In the genomic region with DNA sequence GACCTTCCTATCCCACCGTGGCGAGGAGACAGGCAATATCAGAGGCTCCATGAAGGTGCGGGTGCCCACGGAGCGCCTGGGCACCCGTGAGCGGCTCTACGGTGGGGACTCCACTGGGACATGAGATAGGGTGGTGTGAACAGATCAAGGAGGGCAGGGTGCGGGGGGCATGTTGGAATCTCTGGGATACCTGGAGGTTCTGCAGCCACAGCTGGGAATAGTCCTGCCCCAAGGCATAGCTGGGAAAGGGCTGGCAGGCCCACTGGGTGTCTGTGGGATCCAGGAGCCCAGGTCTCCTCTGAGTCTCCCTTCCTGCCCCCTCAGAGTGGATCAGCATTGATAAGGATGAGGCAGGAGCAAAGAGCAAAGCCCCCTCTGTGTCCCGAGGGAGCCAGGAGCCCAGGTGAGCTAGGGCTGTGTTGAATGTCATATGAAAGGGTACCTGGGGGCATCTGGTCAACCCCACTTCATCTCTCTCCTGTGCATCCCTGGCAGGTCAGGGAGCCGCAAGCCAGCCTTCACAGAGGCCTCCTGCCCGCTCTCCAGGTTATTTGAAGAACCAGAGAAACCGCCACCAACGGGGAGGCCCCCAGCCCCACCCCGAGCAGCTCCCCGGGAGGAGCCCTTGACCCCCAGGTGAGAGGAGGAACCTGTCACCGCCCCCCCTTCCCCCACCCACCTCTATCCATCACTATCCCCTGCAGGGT, we compare ENCODE assay signal across 34 cellular contexts. TPM values are rescaled to one million over a fixed set of nuclear protein-coding genes. Genes with fewer than 3 reads are reported as not detected.
DNase-seq lines count a peak whose midpoint lies in the region; ATAC-seq, FAIRE-seq and TF ChIP-seq lines count a peak whose summit lies in the region.
"Had no signal": no experiment of that assay in that cellular context is flagged by ENCODE, and none has a peak within 500 bp of the region (broad histone marks: within the 10 kb centered on the region; RNA-seq: fewer than 3 reads in every experiment).

No MANE protein-coding gene starts in this region.

- H3K36me3 Mint-ChIP-seq in activated naive CD4-positive, alpha-beta T cell treated with anti-CD3 and anti-CD28 coated beads, Interleukin-2, amount 50 U/mL, for 24 hours: no peaks in the 10 kb centered on the region
- H3K36me3 Mint-ChIP-seq in T-helper 2 cell treated with Interferon-gamma antibody and Interleukin-4, amounts not matched to agents 5 μg/mL and 100 μg/mL, for 36 hours (ENCODE audit: low read depth): peaks cover 40% of the 10 kb centered on the region

- in situ Hi-C loops in K562 (cut with MboI): no loop called here

- no peak overlapping the region for H3K4me3 ChIP-seq in K562
- no peak overlapping the region for H3K4me3 ChIP-seq in muscle layer of colon (ENCODE audit: low read depth in 1 of 2, low read length in 2 of 2)
- no peak overlapping the region for H3K4me3 ChIP-seq in MG63
- H3K4me3 ChIP-seq: BLaER1, GM23248, right lobe of liver, stomach, tibial nerve had no signal

- no peak overlapping the region for H3K4me3 Mint-ChIP-seq in activated naive CD4-positive, alpha-beta T cell treated with anti-CD3 and anti-CD28 coated beads, Interleukin-2, amount 50 U/mL, for 24 hours
- no peak overlapping the region for H3K4me3 Mint-ChIP-seq in T-helper 2 cell treated with Interferon-gamma antibody and Interleukin-4, amounts not matched to agents 5 μg/mL and 100 μg/mL, for 36 hours
- H3K4me3 Mint-ChIP-seq: activated CD4-positive, alpha-beta memory T cell treated with anti-CD3 and anti-CD28 coated beads, Interleukin-2, amount 10 ng/mL, durations not matched to agents 7 days and 5 days; central memory CD8-positive, alpha-beta T cell; dendritic cell treated with granulocyte-macrophage colony-stimulating factor and Interleukin-4, amounts not matched to agents 40 ng/mL and 50 ng/mL, for 4 days; naive thymus-derived CD8-positive, alpha-beta T cell; T-helper 1 cell treated with Interleukin-12 subunit alpha and Interleukin-12 subunit beta and Interleukin-4 antibody, amounts not matched to agents 30 μg/mL and 1 μg/mL, for 36 hours had no signal

- no peak overlapping the region for H3K4me2 ChIP-seq in K562 (ENCODE audit: insufficient read depth, low read length)
- H3K4me2 ChIP-seq: BLaER1 had no signal

- no peak for TF ChIP-seq POLR2A in K562 (conservative IDR thresholded peaks at IDR 0.05)

- TF ChIP-seq CTCF in K562 (IDR thresholded peaks at IDR 0.05 in 2 of 3, conservative IDR thresholded peaks at IDR 0.05 in 1 of 3; ENCODE audit: insufficient read depth in 2 of 3, low read depth in 1 of 3, low read length in 3 of 3): no peak

- H3K9me3 ChIP-seq in K562 (replicated peaks; ENCODE audit: control insufficient read depth, insufficient read depth, low read depth, low read length) (no peaks in the 10 kb centered on the region), muscle layer of colon (ENCODE audit: low read length) (no peaks in the 10 kb centered on the region), MG63 (no peaks in the 10 kb centered on the region)
- H3K9me3 ChIP-seq: BLaER1, right lobe of liver, stomach, tibial nerve had no signal

- H3K9me3 Mint-ChIP-seq in activated naive CD4-positive, alpha-beta T cell treated with anti-CD3 and anti-CD28 coated beads, Interleukin-2, amount 50 U/mL, for 24 hours: no peaks in the 10 kb centered on the region
- H3K9me3 Mint-ChIP-seq in T-helper 2 cell treated with Interferon-gamma antibody and Interleukin-4, amounts not matched to agents 5 μg/mL and 100 μg/mL, for 36 hours: no peaks in the 10 kb centered on the region
- H3K9me3 Mint-ChIP-seq: activated CD4-positive, alpha-beta memory T cell treated with anti-CD3 and anti-CD28 coated beads, Interleukin-2, amount 10 ng/mL, durations not matched to agents 7 days and 5 days; central memory CD8-positive, alpha-beta T cell; dendritic cell treated with granulocyte-macrophage colony-stimulating factor and Interleukin-4, amounts not matched to agents 40 ng/mL and 50 ng/mL, for 4 days; naive thymus-derived CD8-positive, alpha-beta T cell; T-helper 1 cell treated with Interleukin-12 subunit alpha and Interleukin-12 subunit beta and Interleukin-4 antibody, amounts not matched to agents 30 μg/mL and 1 μg/mL, for 36 hours had no signal

- no peak for TF ChIP-seq RAD21 in K562 (CRISPR knock-in tag; conservative IDR thresholded peaks at IDR 0.05 in 1 of 2, IDR thresholded peaks at IDR 0.05 in 1 of 2)

- DNase-seq in activated naive CD4-positive, alpha-beta T cell treated with Interleukin-2 at 50 U/mL for 16 hours: no peak
- DNase-seq in K562 (ENCODE audit: extremely low read depth in 1 of 4, low spot score in 3 of 4) (peak in 1 of 4 experiments; percentile 6), ureter (ENCODE audit: low spot score) (peak; percentile 43), MG63 (no peak)
- DNase-seq in T-helper 2 cell treated with Interferon-gamma antibody and Interleukin-4, amounts not matched to agents 5 μg/mL and 100 μg/mL, for 36 hours (ENCODE audit: low spot score): no peak
- DNase-seq: activated CD4-positive, alpha-beta memory T cell treated with anti-CD3 and anti-CD28 coated beads, Interleukin-2, amount 10 ng/mL, durations not matched to agents 7 days and 5 days; activated gamma-delta T cell treated with Interleukin-2 at 50 U/mL for 16 hours; activated T-cell treated with anti-CD3 and anti-CD28 coated beads for 4 hours; foreskin fibroblast; GM23248; midbrain; NCI-H1048; NCI-H187; NCI-H446 treated with DMSO at 0.1 percent for 48 hours; RPMI8226; stomach had no signal

- H3K4me1 Mint-ChIP-seq in activated naive CD4-positive, alpha-beta T cell treated with anti-CD3 and anti-CD28 coated beads, Interleukin-2, amount 50 U/mL, for 24 hours: peaks cover 8% of the 10 kb centered on the region
- H3K4me1 Mint-ChIP-seq in T-helper 2 cell treated with Interferon-gamma antibody and Interleukin-4, amounts not matched to agents 5 μg/mL and 100 μg/mL, for 36 hours (ENCODE audit: low read depth): peaks cover 8% of the 10 kb centered on the region

- no peaks in the 10 kb centered on the region for H3K79me2 ChIP-seq in K562 (ENCODE audit: control insufficient read depth, insufficient read depth, low read length)

- H3K27ac ChIP-seq in K562 (ENCODE audit: extremely low read depth, low read depth, low read length) (no peak overlapping the region), muscle layer of colon (ENCODE audit: low read depth, low read length) (peak overlapping the region; percentile 43)
- H3K27ac ChIP-seq: BLaER1, GM23248, right lobe of liver, tibial nerve had no signal

- no peaks in the 10 kb centered on the region for H4K20me1 ChIP-seq in K562 (replicated peaks; ENCODE audit: control insufficient read depth, insufficient read depth, low read length)

- peaks cover 5% of the 10 kb centered on the region for H3K27me3 Mint-ChIP-seq in activated naive CD4-positive, alpha-beta T cell treated with anti-CD3 and anti-CD28 coated beads, Interleukin-2, amount 50 U/mL, for 24 hours
- H3K27me3 Mint-ChIP-seq in T-helper 2 cell treated with Interferon-gamma antibody and Interleukin-4, amounts not matched to agents 5 μg/mL and 100 μg/mL, for 36 hours (ENCODE audit: low read depth): peaks cover 15% of the 10 kb centered on the region

- H3K36me3 ChIP-seq in K562 (ENCODE audit: control insufficient read depth, insufficient read depth, low read length) (peaks cover 82% of the 10 kb centered on the region), muscle layer of colon (ENCODE audit: insufficient read depth, low read length) (peaks cover 71% of the 10 kb centered on the region), MG63 (peaks cover 72% of the 10 kb centered on the region)

- peak overlapping the region; percentile 24 for H3K27ac Mint-ChIP-seq in activated naive CD4-positive, alpha-beta T cell treated with anti-CD3 and anti-CD28 coated beads, Interleukin-2, amount 50 U/mL, for 24 hours
- no peak overlapping the region for H3K27ac Mint-ChIP-seq in T-helper 2 cell treated with Interferon-gamma antibody and Interleukin-4, amounts not matched to agents 5 μg/mL and 100 μg/mL, for 36 hours
- H3K27ac Mint-ChIP-seq: activated CD4-positive, alpha-beta memory T cell treated with anti-CD3 and anti-CD28 coated beads, Interleukin-2, amount 10 ng/mL, durations not matched to agents 7 days and 5 days; progenitor cell of endocrine pancreas; T-helper 1 cell treated with Interleukin-12 subunit alpha and Interleukin-12 subunit beta and Interleukin-4 antibody, amounts not matched to agents 30 μg/mL and 1 μg/mL, for 36 hours had no signal

- POLR2A ChIA-PET in K562 (lab: Yijun Ruan, JAX): interaction anchor here (1.0 to 2.8 kb wide), 7 partner anchors 8 to 198 kb away, joined by 3 to 13 read pairs (median 5); partner anchors contain the start of genes CLPB and INPPL1

- no peak for TF ChIP-seq EP300 in K562 (IDR thresholded peaks at IDR 0.05; ENCODE audit: low read length)

- no peak for FAIRE-seq in K562 (lab: Jason Lieb, UNC)
- FAIRE-seq: keratinocyte, TTC549 had no signal

- 93% methylated on average over 14 of the region's 17 CpGs for WGBS in K562 (ENCODE audit: insufficient coverage, low coverage, missing lambda C conversion rate)

- no peak overlapping the region for H2AFZ ChIP-seq in K562 (ENCODE audit: low read depth, low read length)
- H2AFZ ChIP-seq: GM23248 had no signal

- H3K4me1 ChIP-seq in K562 (replicated peaks in 1 of 2; ENCODE audit: control insufficient read depth in 2 of 2, insufficient read depth in 2 of 2, low read length in 2 of 2) (peaks cover 0 to 22% of the 10 kb centered on the region in 2 experiments; a peak in 2 of 5 replicates), muscle layer of colon (ENCODE audit: insufficient read depth, low read length) (peaks cover 46% of the 10 kb centered on the region)

- no peaks in the 10 kb centered on the region for H3K9me1 ChIP-seq in K562 (ENCODE audit: control insufficient read depth, insufficient read depth, low read length)

- H3K27me3 ChIP-seq in K562 (ENCODE audit: control insufficient read depth in 2 of 2, insufficient read depth in 2 of 2, low read length in 2 of 2) (no peaks in the 10 kb centered on the region), muscle layer of colon (ENCODE audit: control insufficient read depth in 1 of 2, insufficient read depth in 2 of 2, low read length in 2 of 2) (peaks cover 0 to 1% of the 10 kb centered on the region in 2 donors), MG63 (no peaks in the 10 kb centered on the region)
- H3K27me3 ChIP-seq: right lobe of liver had no signal

- ATAC-seq in K562: no peak
- no peak for ATAC-seq in GM18867 (IDR thresholded peaks at IDR 0.05; ENCODE audit: unreplicated experiment)
- ATAC-seq: activated CD4-positive, CD25-positive, alpha-beta regulatory T cell treated with anti-CD3 and anti-CD28 coated beads, Interleukin-2, amount 50 U/mL, for 24 hours; esophagus mucosa; naive thymus-derived CD8-positive, alpha-beta T cell; right lobe of liver had no signal

- no TSS peak for BruUV-seq in K562 (replicated peaks; lab: Mats Ljungman, UMichigan)

- intact Hi-C loops in K562 (cut with micrococcal nuclease): loop anchor here (5.0 kb wide), 2 partner anchors 53 to 197 kb away; partner anchors contain the start of gene CLPB

- H3K9ac ChIP-seq in K562 (ENCODE audit: insufficient read depth in 1 of 2, low read depth in 2 of 2, low read length in 2 of 2): no peak overlapping the region
- no peak overlapping the region for H3K9ac ChIP-seq in muscle layer of colon (ENCODE audit: low read length)
- H3K9ac ChIP-seq: BLaER1, GM23248 had no signal

- CTCF ChIA-PET in K562 (lab: Yijun Ruan, JAX; ENCODE audit: low intra/inter-chr PET ratio): no interaction called here

RNA-seq across cellular contexts. Expression of gene PHOX2A, which starts 8.5 kb away (rescaled TPM):
- total RNA-seq in K562 (2011; cell fraction: chromatin; rRNA removed; ENCODE audit: low replicate concordance): not detected in 2 replicates
- total RNA-seq in K562 (2011; cell fraction: nucleolus; rRNA removed): not detected in 2 replicates
- total RNA-seq in K562 (2011; cell fraction: nucleoplasm; rRNA removed): not detected in 2 replicates
- not detected in 2 replicates for total RNA-seq in K562 (2014; rRNA removed)
- not detected in 2 replicates for total RNA-seq in K562 (2014; rRNA removed; fragmentation: Illumina TruSeq; extraction: Trizol)
- not detected in 2 replicates for total RNA-seq in K562 (2015; rRNA removed; fragmentation: Illumina TruSeq; extraction: Trizol)
- not detected in 2 replicates for total RNA-seq in K562 (2021)
- polyA plus RNA-seq in K562 (2011; rRNA removed): not detected in 2 replicates
- polyA plus RNA-seq in K562 (2011; cell fraction: cytosol; rRNA removed): not detected in 2 replicates
- polyA plus RNA-seq in K562 (2011; cell fraction: nucleus; rRNA removed): not detected in 2 replicates
- polyA plus RNA-seq in K562 (2012): not detected in 2 replicates
- polyA plus RNA-seq in K562 (2014; fragmentation: Illumina TruSeq; extraction: Trizol): not detected in 2 replicates
- polyA plus RNA-seq in K562 (2014; fragmentation: Nextera tagmentation; extraction: Ambion mirVana): not detected
- polyA plus RNA-seq in K562 (2014; rRNA removed): not detected in 2 replicates
- not detected in 2 replicates for polyA minus RNA-seq in K562 (2011; rRNA and poly(A)+ RNA removed)
- not detected in 2 replicates for polyA minus RNA-seq in K562 (2011; cell fraction: cytosol; rRNA and poly(A)+ RNA removed)
- polyA minus RNA-seq in K562 (2011; cell fraction: nucleus; rRNA and poly(A)+ RNA removed): not detected in 2 replicates
- total RNA-seq in ureter: not detected
- not detected in 2 replicates for total RNA-seq in MG63 (2014; rRNA removed; shearing (Covaris generic); ENCODE audit: low replicate concordance)
- total RNA-seq: activated CD4-positive, alpha-beta memory T cell treated with anti-CD3 and anti-CD28 coated beads, Interleukin-2, amount 10 ng/mL, durations not matched to agents 7 days and 5 days; esophagus mucosa; GM23248; IMR-90; liver; naive thymus-derived CD8-positive, alpha-beta T cell; progenitor cell of endocrine pancreas; right lobe of liver; SK-MEL-5; stomach; tibial nerve had no signal
- polyA plus RNA-seq: GM23248; IMR-90; keratinocyte; liver; naive thymus-derived CD8-positive, alpha-beta T cell had no signal

RNA-seq across cellular contexts. Expression of gene INPPL1, which starts 10.9 kb away (rescaled TPM):
- total RNA-seq in K562 (2011; cell fraction: chromatin; rRNA removed; ENCODE audit: low replicate concordance): 549 and 1,360 TPM in 2 replicates
- total RNA-seq in K562 (2011; cell fraction: nucleolus; rRNA removed): 683 and 737 TPM in 2 replicates
- total RNA-seq in K562 (2011; cell fraction: nucleoplasm; rRNA removed): 497 TPM in 2 replicates
- total RNA-seq in K562 (2014; rRNA removed): 61.6 and 94.9 TPM in 2 replicates
- 36.2 and 37.8 TPM in 2 replicates for total RNA-seq in K562 (2014; rRNA removed; fragmentation: Illumina TruSeq; extraction: Trizol)
- 51.1 and 52.7 TPM in 2 replicates for total RNA-seq in K562 (2015; rRNA removed; fragmentation: Illumina TruSeq; extraction: Trizol)
- total RNA-seq in K562 (2021): 135 and 137 TPM in 2 replicates
- 75.9 and 141 TPM in 2 replicates for polyA plus RNA-seq in K562 (2011; rRNA removed)
- 53.0 and 79.7 TPM in 2 replicates for polyA plus RNA-seq in K562 (2011; cell fraction: cytosol; rRNA removed)
- 1,064 and 1,073 TPM in 2 replicates for polyA plus RNA-seq in K562 (2011; cell fraction: nucleus; rRNA removed)
- 92.0 and 111 TPM in 2 replicates for polyA plus RNA-seq in K562 (2012)
- 83.2 and 84.0 TPM in 2 replicates for polyA plus RNA-seq in K562 (2014; fragmentation: Illumina TruSeq; extraction: Trizol)
- under 1 TPM; 0.55 to 0.81 TPM for polyA plus RNA-seq in K562 (2014; fragmentation: Nextera tagmentation; extraction: Ambion mirVana)
- polyA plus RNA-seq in K562 (2014; rRNA removed): 94.8 and 118 TPM in 2 replicates
- 61.2 and 72.8 TPM in 2 replicates for polyA minus RNA-seq in K562 (2011; rRNA and poly(A)+ RNA removed)
- polyA minus RNA-seq in K562 (2011; cell fraction: cytosol; rRNA and poly(A)+ RNA removed): 85.6 and 95.4 TPM in 2 replicates
- 195 and 256 TPM in 2 replicates for polyA minus RNA-seq in K562 (2011; cell fraction: nucleus; rRNA and poly(A)+ RNA removed)
- 144 TPM for total RNA-seq in ureter
- total RNA-seq in MG63 (2014; rRNA removed; shearing (Covaris generic); ENCODE audit: low replicate concordance): 25.6 and 51.8 TPM in 2 replicates

RNA-seq across cellular contexts. Expression of gene FOLR2, which starts 18.9 kb away (rescaled TPM):
- total RNA-seq in K562 (2011; cell fraction: chromatin; rRNA removed; ENCODE audit: low replicate concordance): not detected in 2 replicates
- not detected in 2 replicates for total RNA-seq in K562 (2011; cell fraction: nucleolus; rRNA removed)
- not detected in 2 replicates for total RNA-seq in K562 (2011; cell fraction: nucleoplasm; rRNA removed)
- not detected in 2 replicates for total RNA-seq in K562 (2014; rRNA removed)
- not detected in 2 replicates for total RNA-seq in K562 (2014; rRNA removed; fragmentation: Illumina TruSeq; extraction: Trizol)
- not detected in 2 replicates for total RNA-seq in K562 (2015; rRNA removed; fragmentation: Illumina TruSeq; extraction: Trizol)
- total RNA-seq in K562 (2021): 0.20 TPM in 1 of 2 replicates, not detected in the other
- not detected in 2 replicates for polyA plus RNA-seq in K562 (2011; rRNA removed)
- 0.57 TPM in 1 of 2 replicates, not detected in the other for polyA plus RNA-seq in K562 (2011; cell fraction: cytosol; rRNA removed)
- polyA plus RNA-seq in K562 (2011; cell fraction: nucleus; rRNA removed): not detected in 2 replicates
- polyA plus RNA-seq in K562 (2012): 0.14 TPM in 1 of 2 replicates, not detected in the other
- 0.28 TPM in 1 of 2 replicates, not detected in the other for polyA plus RNA-seq in K562 (2014; fragmentation: Illumina TruSeq; extraction: Trizol)
- polyA plus RNA-seq in K562 (2014; fragmentation: Nextera tagmentation; extraction: Ambion mirVana): under 1 TPM in 1 of 2 experiments, not detected in 1; 0.27 TPM
- polyA plus RNA-seq in K562 (2014; rRNA removed): not detected in 2 replicates
- not detected in 2 replicates for polyA minus RNA-seq in K562 (2011; rRNA and poly(A)+ RNA removed)
- not detected in 2 replicates for polyA minus RNA-seq in K562 (2011; cell fraction: cytosol; rRNA and poly(A)+ RNA removed)
- polyA minus RNA-seq in K562 (2011; cell fraction: nucleus; rRNA and poly(A)+ RNA removed): not detected in 2 replicates
- 4.5 TPM for total RNA-seq in ureter
- not detected in 2 replicates for total RNA-seq in MG63 (2014; rRNA removed; shearing (Covaris generic); ENCODE audit: low replicate concordance)
- total RNA-seq: activated CD4-positive, alpha-beta memory T cell treated with anti-CD3 and anti-CD28 coated beads, Interleukin-2, amount 10 ng/mL, durations not matched to agents 7 days and 5 days; GM23248; IMR-90; progenitor cell of endocrine pancreas; SK-MEL-5 had no signal
- polyA plus RNA-seq: GM23248; IMR-90; keratinocyte; naive thymus-derived CD8-positive, alpha-beta T cell had no signal

RNA-seq across cellular contexts. Expression of gene FOLR1, which starts 43.6 kb away (rescaled TPM):
- 0.46 and 2.7 TPM in 2 replicates for total RNA-seq in K562 (2011; cell fraction: chromatin; rRNA removed; ENCODE audit: low replicate concordance)
- 2.5 and 3.3 TPM in 2 replicates for total RNA-seq in K562 (2011; cell fraction: nucleolus; rRNA removed)
- 1.8 and 2.9 TPM in 2 replicates for total RNA-seq in K562 (2011; cell fraction: nucleoplasm; rRNA removed)
- 0.68 and 0.90 TPM in 2 replicates for total RNA-seq in K562 (2014; rRNA removed)
- total RNA-seq in K562 (2014; rRNA removed; fragmentation: Illumina TruSeq; extraction: Trizol): 0.19 and 0.22 TPM in 2 replicates
- total RNA-seq in K562 (2015; rRNA removed; fragmentation: Illumina TruSeq; extraction: Trizol): 0.58 and 0.75 TPM in 2 replicates
- total RNA-seq in K562 (2021): 0.49 and 0.92 TPM in 2 replicates
- polyA plus RNA-seq in K562 (2011; rRNA removed): 1.2 and 2.3 TPM in 2 replicates
- polyA plus RNA-seq in K562 (2011; cell fraction: cytosol; rRNA removed): 2.0 and 3.9 TPM in 2 replicates
- polyA plus RNA-seq in K562 (2011; cell fraction: nucleus; rRNA removed): 0.77 and 1.7 TPM in 2 replicates
- 1.8 and 7.5 TPM in 2 replicates for polyA plus RNA-seq in K562 (2012)
- polyA plus RNA-seq in K562 (2014; fragmentation: Illumina TruSeq; extraction: Trizol): 0.96 and 1.7 TPM in 2 replicates
- 1 to 10 TPM; 1.0 to 1.7 TPM for polyA plus RNA-seq in K562 (2014; fragmentation: Nextera tagmentation; extraction: Ambion mirVana)
- 1.8 TPM in 2 replicates for polyA plus RNA-seq in K562 (2014; rRNA removed)
- polyA minus RNA-seq in K562 (2011; rRNA and poly(A)+ RNA removed): 1.5 TPM in 1 of 2 replicates, not detected in the other
- 2.3 and 4.2 TPM in 2 replicates for polyA minus RNA-seq in K562 (2011; cell fraction: cytosol; rRNA and poly(A)+ RNA removed)
- 1.2 and 1.4 TPM in 2 replicates for polyA minus RNA-seq in K562 (2011; cell fraction: nucleus; rRNA and poly(A)+ RNA removed)
- total RNA-seq in ureter: 1.7 TPM
- 0.23 and 3.0 TPM in 2 replicates for total RNA-seq in MG63 (2014; rRNA removed; shearing (Covaris generic); ENCODE audit: low replicate concordance)
- total RNA-seq: activated CD4-positive, alpha-beta memory T cell treated with anti-CD3 and anti-CD28 coated beads, Interleukin-2, amount 10 ng/mL, durations not matched to agents 7 days and 5 days; GM23248; IMR-90; naive thymus-derived CD8-positive, alpha-beta T cell; right lobe of liver; SK-MEL-5 had no signal
- polyA plus RNA-seq: naive thymus-derived CD8-positive, alpha-beta T cell had no signal
